In the genomic region with DNA sequence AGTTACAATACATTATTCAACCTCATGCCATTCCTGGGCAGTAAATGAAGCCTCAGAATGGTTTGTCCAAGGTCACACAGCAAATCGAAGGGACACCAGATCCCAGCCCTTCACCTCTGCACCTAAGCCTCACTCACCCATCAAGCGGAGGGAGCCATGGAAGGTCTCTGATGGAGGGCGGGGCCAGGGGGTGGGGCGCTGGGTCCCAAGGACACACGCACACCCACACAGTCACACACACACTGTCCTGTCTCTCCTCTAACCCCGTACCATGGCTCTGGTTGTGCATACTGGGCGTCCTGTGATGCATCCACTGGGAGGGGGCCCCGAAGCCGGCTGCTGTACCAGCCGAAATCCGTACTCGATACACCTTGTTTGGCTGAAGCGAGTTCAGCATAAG, we compare ENCODE assay signal across 22 cellular contexts. TPM values are rescaled to one million over a fixed set of nuclear protein-coding genes. Genes with fewer than 3 reads are reported as not detected.
DNase-seq lines count a peak whose midpoint lies in the region; ATAC-seq and TF ChIP-seq lines count a peak whose summit lies in the region.
"Had no signal": no experiment of that assay in that cellular context is flagged by ENCODE, and none has a peak within 500 bp of the region (broad histone marks: within the 10 kb centered on the region; RNA-seq: fewer than 3 reads in every experiment).

No MANE protein-coding gene starts in this region.

- H3K4me2 ChIP-seq in osteoblast (ENCODE audit: insufficient read depth, low read length) = no peak overlapping the region
- H3K4me2 ChIP-seq: A549; BLaER1 treated with 17β-estradiol and CSF1 and Interleukin-3, amounts not matched to agents 10 nM and 100 nM; GM23338 had no signal

- H3K27ac ChIP-seq in left ventricle myocardium inferior (replicated peaks) = no peak overlapping the region
- H3K27ac ChIP-seq in right cardiac atrium (ENCODE audit: low read length) = no peak overlapping the region
- H3K27ac ChIP-seq in osteoblast (ENCODE audit: low read depth, low read length) = no peak overlapping the region
- no peak overlapping the region for H3K27ac ChIP-seq in lower lobe of right lung
- H3K27ac ChIP-seq: A549; BLaER1 treated with 17β-estradiol and CSF1 and Interleukin-3, amounts not matched to agents 10 nM and 100 nM had no signal

- no peaks in the 10 kb centered on the region for H4K20me1 ChIP-seq in osteoblast (ENCODE audit: insufficient read depth, low read length)
- H4K20me1 ChIP-seq: BLaER1 treated with 17β-estradiol and CSF1 and Interleukin-3, amounts not matched to agents 10 nM and 100 nM had no signal

- intact Hi-C loops in left ventricle myocardium inferior (cut with micrococcal nuclease) = no loop called here
- intact Hi-C loops in right cardiac atrium (cut with DNase I) = no loop called here
- intact Hi-C loops in lower lobe of right lung (cut with DNase I) = no loop called here
- intact Hi-C loops in posterior vena cava (cut with DNase I) = no loop called here

- H3K36me3 ChIP-seq in left ventricle myocardium inferior (no peaks in the 10 kb centered on the region), osteoblast (ENCODE audit: insufficient read depth, low read length) (no peaks in the 10 kb centered on the region), lower lobe of right lung (no peaks in the 10 kb centered on the region)
- H3K36me3 ChIP-seq: BE2C; BLaER1 treated with 17β-estradiol and CSF1 and Interleukin-3, amounts not matched to agents 10 nM and 100 nM; HAP-1 had no signal

- H3K27ac Mint-ChIP-seq in chondrocyte (ENCODE audit: unreplicated experiment) = no peak overlapping the region
- H3K27ac Mint-ChIP-seq: CD14-positive monocyte; CD4-positive, alpha-beta T cell; CD8-positive, alpha-beta memory T cell; GM23338 had no signal

- H3K4me1 Mint-ChIP-seq in chondrocyte (ENCODE audit: low read depth) = no peaks in the 10 kb centered on the region
- H3K4me1 Mint-ChIP-seq: CD14-positive monocyte had no signal

- H3K9me3 Mint-ChIP-seq in chondrocyte (ENCODE audit: low read depth) = no peaks in the 10 kb centered on the region
- H3K9me3 Mint-ChIP-seq: CD4-positive, alpha-beta T cell; CD8-positive, alpha-beta memory T cell; GM23338 had no signal

- TF ChIP-seq CTCF in left ventricle myocardium inferior (IDR thresholded peaks at IDR 0.05; ENCODE audit: borderline replicate concordance) = no peak
- no peak for TF ChIP-seq CTCF in chondrocyte (IDR thresholded peaks at IDR 0.05)
- no peak for TF ChIP-seq CTCF in osteoblast (IDR thresholded peaks at IDR 0.05; ENCODE audit: extremely low read depth, low read depth, low read length)
- no peak for TF ChIP-seq CTCF in lower lobe of right lung (IDR thresholded peaks at IDR 0.05)

- no peak overlapping the region for H2AFZ ChIP-seq in osteoblast (ENCODE audit: low read length)
- H2AFZ ChIP-seq: GM23338 had no signal

- 90% methylated on average over 13 of the region's 13 CpGs for WGBS in right cardiac atrium

- H3K4me3 ChIP-seq in left ventricle myocardium inferior (no peak overlapping the region), right cardiac atrium (ENCODE audit: low read length) (no peak overlapping the region), osteoblast (ENCODE audit: insufficient read depth, low read length) (no peak overlapping the region), lower lobe of right lung (no peak overlapping the region)
- H3K4me3 ChIP-seq: A549; BLaER1 treated with 17β-estradiol and CSF1 and Interleukin-3, amounts not matched to agents 10 nM and 100 nM; GM23338; HAP-1 had no signal

- H3K4me3 Mint-ChIP-seq in chondrocyte (ENCODE audit: unreplicated experiment) = no peak overlapping the region
- H3K4me3 Mint-ChIP-seq: CD14-positive monocyte; CD4-positive, alpha-beta T cell; CD8-positive, alpha-beta memory T cell; GM23338 had no signal

- in situ Hi-C loops in G401 (cut with HindIII; ENCODE audit: low sequenced_read_pairs) = no loop called here

- H3K27me3 ChIP-seq in left ventricle myocardium inferior (ENCODE audit: low read depth) = peaks cover 50% of the 10 kb centered on the region
- no peaks in the 10 kb centered on the region for H3K27me3 ChIP-seq in right cardiac atrium (ENCODE audit: control insufficient read depth, insufficient read depth)
- H3K27me3 ChIP-seq in osteoblast (ENCODE audit: insufficient read depth, low read length) = peaks cover 8% of the 10 kb centered on the region
- peaks cover 40% of the 10 kb centered on the region for H3K27me3 ChIP-seq in lower lobe of right lung (ENCODE audit: low read depth)

- H3K27me3 Mint-ChIP-seq in chondrocyte (ENCODE audit: low read depth) = no peaks in the 10 kb centered on the region

- peaks cover 34% of the 10 kb centered on the region for H3K36me3 Mint-ChIP-seq in chondrocyte (ENCODE audit: low read depth)
- H3K36me3 Mint-ChIP-seq: CD14-positive monocyte; CD8-positive, alpha-beta memory T cell had no signal

- ATAC-seq in right cardiac atrium (no peak), lower lobe of right lung (no peak)
- ATAC-seq: GM23338 had no signal

- H3K4me1 ChIP-seq in left ventricle myocardium inferior (peaks cover 20% of the 10 kb centered on the region), right cardiac atrium (ENCODE audit: control insufficient read depth, insufficient read depth, low read length) (peaks cover 4% of the 10 kb centered on the region), osteoblast (ENCODE audit: insufficient read depth, low read length) (no peaks in the 10 kb centered on the region), lower lobe of right lung (no peaks in the 10 kb centered on the region)
- H3K4me1 ChIP-seq: A549; BE2C; BLaER1 treated with 17β-estradiol and CSF1 and Interleukin-3, amounts not matched to agents 10 nM and 100 nM; HAP-1 had no signal

- DNase-seq in left ventricle myocardium inferior (peak; percentile 10), right cardiac atrium (no peak), chondrocyte (ENCODE audit: low spot score) (peak; percentile 59), osteoblast (ENCODE audit: insufficient read length, low spot score, missing footprints) (peak; percentile 6), lower lobe of right lung (no peak), posterior vena cava (ENCODE audit: low spot score) (no peak), G401 (ENCODE audit: low spot score) (no peak)
- DNase-seq: 8988T; ACHN; AML-193; BE2C; CD4-positive, alpha-beta T cell; CD8-positive, alpha-beta memory T cell; DMS53; DMS79 treated with DMSO at 0.1 percent for 48 hours had no signal

- no peaks in the 10 kb centered on the region for H3K9me3 ChIP-seq in left ventricle myocardium inferior (replicated peaks)
- no peaks in the 10 kb centered on the region for H3K9me3 ChIP-seq in right cardiac atrium (ENCODE audit: control insufficient read depth, low read length)
- no peaks in the 10 kb centered on the region for H3K9me3 ChIP-seq in osteoblast (ENCODE audit: low read depth, low read length)
- H3K9me3 ChIP-seq in lower lobe of right lung = no peaks in the 10 kb centered on the region
- H3K9me3 ChIP-seq: A549; BE2C; BLaER1 treated with 17β-estradiol and CSF1 and Interleukin-3, amounts not matched to agents 10 nM and 100 nM; HAP-1 had no signal

- H3K79me2 ChIP-seq in osteoblast (ENCODE audit: insufficient read depth, low read length) = no peaks in the 10 kb centered on the region

RNA-seq across cellular contexts. Expression of a gene that starts 15.3 kb away (rescaled TPM):
- total RNA-seq in left ventricle myocardium inferior (0.16 TPM), right cardiac atrium (under 1 TPM in 2 of 4 donors, not detected in 2; 0.09 to 0.14 TPM), chondrocyte (0.13 to 0.31 TPM (median 0.27 TPM) in 3 replicates), osteoblast (0.29 TPM in 1 of 2 replicates, not detected in the other), lower lobe of right lung (not detected), posterior vena cava (not detected)
- 0.09 TPM for polyA plus RNA-seq in right cardiac atrium
- total RNA-seq in G401 (2014; rRNA removed; shearing (Covaris generic)) = 7.9 and 20.1 TPM in 2 replicates
- total RNA-seq: CD4-positive, alpha-beta T cell; CD8-positive, alpha-beta memory T cell; Daoy; H4 had no signal
- polyA plus RNA-seq: CD14-positive monocyte; CD8-positive, alpha-beta memory T cell had no signal

RNA-seq across cellular contexts. Expression of a gene that starts 29.7 kb away (rescaled TPM):
- total RNA-seq in left ventricle myocardium inferior (0.96 TPM), right cardiac atrium (1 to 10 TPM; 1.6 to 5.3 (median 4.4) TPM), chondrocyte (41.4 to 48.6 TPM (median 47.2 TPM) in 3 replicates), osteoblast (3.6 and 6.2 TPM in 2 replicates), lower lobe of right lung (3.6 TPM), posterior vena cava (1 to 10 TPM; 1.2 to 4.7 TPM)
- 2.2 TPM for polyA plus RNA-seq in right cardiac atrium
- total RNA-seq in G401 (2014; rRNA removed; shearing (Covaris generic)) = 2.5 and 3.0 TPM in 2 replicates
- total RNA-seq: CD4-positive, alpha-beta T cell had no signal
- polyA plus RNA-seq: CD14-positive monocyte; CD8-positive, alpha-beta memory T cell had no signal

Comparison
In these comparisons a context has a peak if more than half of its experiments do, and no peak if none do; other contexts are left out.
1. DNase-seq: peak in left ventricle myocardium inferior (single experiment), chondrocyte (single experiment) and osteoblast (single experiment); none in right cardiac atrium (0 of 3), lower lobe of right lung (single experiment), posterior vena cava (single experiment) and G401 (single experiment).